In genomic region chr11:36011574-36011973, GRCh38 we compare ENCODE assay signal across 37 cellular contexts.
"Had no signal": no experiment of that assay in that cellular context is flagged by ENCODE, and none has a peak within 500 bp of the region (broad histone marks: within the 10 kb centered on the region; RNA-seq: fewer than 3 reads in every experiment).

No MANE protein-coding gene starts in this region.

- H3K4me3 ChIP-seq: adrenal gland, esophagus muscularis mucosa, gastrocnemius medialis, heart left ventricle had no signal

- H3K27ac ChIP-seq: esophagus muscularis mucosa, foreskin keratinocyte, gastrocnemius medialis, WERI-Rb-1 had no signal

- FAIRE-seq: bronchial epithelial cell, colon had no signal

- H3K36me3 ChIP-seq: adrenal gland, esophagus muscularis mucosa, gastrocnemius medialis, heart left ventricle, WERI-Rb-1 had no signal

- ATAC-seq: activated CD4-positive, CD25-positive, alpha-beta regulatory T cell treated with anti-CD3 and anti-CD28 coated beads, Interleukin-2, amount 50 U/mL, for 24 hours; activated CD8-positive, alpha-beta memory T cell treated with anti-CD3 and anti-CD28 coated beads, Interleukin-2, amount 10 ng/mL, durations not matched to agents 7 days and 5 days; activated CD8-positive, alpha-beta T cell treated with anti-CD3 and anti-CD28 coated beads, Interleukin-2, amount 10 ng/mL, durations not matched to agents 7 days and 5 days; activated naive CD8-positive, alpha-beta T cell treated with anti-CD3 and anti-CD28 coated beads, Interleukin-2, amount 50 U/mL, for 24 hours; effector memory CD8-positive, alpha-beta T cell; foreskin keratinocyte; gastrocnemius medialis; heart left ventricle; T-helper 17 cell had no signal

- H3K4me3 Mint-ChIP-seq: activated B cell treated with CpG ODN at 0.5 μM for 24 hours; activated CD4-positive, alpha-beta memory T cell treated with anti-CD3 and anti-CD28 coated beads for 36 hours; activated CD8-positive, alpha-beta memory T cell treated with anti-CD3 and anti-CD28 coated beads, Interleukin-2, amount 10 ng/mL, durations not matched to agents 7 days and 5 days; activated CD8-positive, alpha-beta T cell treated with anti-CD3 and anti-CD28 coated beads, Interleukin-2, amount 10 ng/mL, durations not matched to agents 7 days and 5 days; activated naive CD4-positive, alpha-beta T cell treated with anti-CD3 and anti-CD28 coated beads for 36 hours; activated naive CD4-positive, alpha-beta T cell treated with anti-CD3 and anti-CD28 coated beads, Interleukin-2, amount 50 U/mL, for 24 hours; activated naive CD8-positive, alpha-beta T cell treated with anti-CD3 and anti-CD28 coated beads for 36 hours; activated naive CD8-positive, alpha-beta T cell treated with anti-CD3 and anti-CD28 coated beads, Interleukin-2, amount 50 U/mL, for 24 hours; activated T-helper 1 cell treated with anti-CD3 and anti-CD28 coated beads, Interleukin-12 subunit alpha, Interleukin-12 subunit beta, Interleukin-2, Interleukin-4 antibody, amounts not matched to agents 30 ng/mL and 10 ng/mL and 1 ng/mL, durations not matched to agents 14 hours and 24 hours and 36 hours; brain; central memory CD8-positive, alpha-beta T cell; effector memory CD8-positive, alpha-beta T cell; T-helper 17 cell; T-helper 2 cell treated with Interferon-gamma antibody and Interleukin-4, amounts not matched to agents 5 μg/mL and 100 μg/mL, for 36 hours had no signal

- DNase-seq: activated B cell treated with CpG ODN at 0.5 μM for 24 hours; activated CD4-positive, alpha-beta memory T cell treated with anti-CD3 and anti-CD28 coated beads for 36 hours; activated CD4-positive, alpha-beta T cell treated with anti-CD3 and anti-CD28 coated beads for 48 hours; activated CD8-positive, alpha-beta memory T cell treated with anti-CD3 and anti-CD28 coated beads, Interleukin-2, amount 10 ng/mL, durations not matched to agents 7 days and 5 days; activated CD8-positive, alpha-beta memory T cell treated with anti-CD3 and anti-CD28 coated beads, Interleukin-2, amount 50 U/mL, for 4 hours; activated CD8-positive, alpha-beta T cell treated with anti-CD3 and anti-CD28 coated beads, Interleukin-2, amount 10 ng/mL, durations not matched to agents 7 days and 5 days; activated effector memory CD4-positive, alpha-beta T cell treated with anti-CD3 and anti-CD28 coated beads, Interleukin-2, amount 50 U/mL, for 16 hours; activated naive CD4-positive, alpha-beta T cell treated with anti-CD3 and anti-CD28 coated beads for 36 hours; activated naive CD8-positive, alpha-beta T cell treated with anti-CD3 and anti-CD28 coated beads for 36 hours; activated naive CD8-positive, alpha-beta T cell treated with anti-CD3 and anti-CD28 coated beads, Interleukin-2, amount 50 U/mL, for 24 hours; activated T-cell treated with anti-CD3 and anti-CD28 coated beads, Interleukin-2, amount 50 U/mL, for 1 hour; activated T-cell treated with anti-CD3 and anti-CD28 coated beads, Interleukin-2, amount 50 U/mL, for 48 hours; adrenal gland; amygdala; aorta; cortex of kidney; dermis blood vessel endothelial cell; effector CD4-positive, alpha-beta T cell; effector memory CD8-positive, alpha-beta T cell; foreskin keratinocyte; gastrocnemius medialis; glutamatergic neuron; heart left ventricle; T-helper 1 cell; T-helper 17 cell; T1000; WERI-Rb-1 had no signal

- H3K27me3 ChIP-seq: adrenal gland, esophagus muscularis mucosa, foreskin keratinocyte, gastrocnemius medialis, heart left ventricle had no signal

- H3K36me3 Mint-ChIP-seq: activated CD4-positive, alpha-beta memory T cell treated with anti-CD3 and anti-CD28 coated beads for 36 hours; activated CD8-positive, alpha-beta memory T cell treated with anti-CD3 and anti-CD28 coated beads, Interleukin-2, amount 10 ng/mL, durations not matched to agents 7 days and 5 days; activated naive CD4-positive, alpha-beta T cell treated with anti-CD3 and anti-CD28 coated beads, Interleukin-2, amount 50 U/mL, for 24 hours; activated naive CD8-positive, alpha-beta T cell treated with anti-CD3 and anti-CD28 coated beads for 36 hours had no signal

- H3K27ac Mint-ChIP-seq: activated B cell treated with CpG ODN at 0.5 μM for 24 hours; activated CD4-positive, alpha-beta memory T cell treated with anti-CD3 and anti-CD28 coated beads for 36 hours; activated CD8-positive, alpha-beta memory T cell treated with anti-CD3 and anti-CD28 coated beads, Interleukin-2, amount 10 ng/mL, durations not matched to agents 7 days and 5 days; activated CD8-positive, alpha-beta T cell treated with anti-CD3 and anti-CD28 coated beads, Interleukin-2, amount 10 ng/mL, durations not matched to agents 7 days and 5 days; activated naive CD4-positive, alpha-beta T cell treated with anti-CD3 and anti-CD28 coated beads for 36 hours; activated naive CD4-positive, alpha-beta T cell treated with anti-CD3 and anti-CD28 coated beads, Interleukin-2, amount 50 U/mL, for 24 hours; activated naive CD8-positive, alpha-beta T cell treated with anti-CD3 and anti-CD28 coated beads for 36 hours; activated naive CD8-positive, alpha-beta T cell treated with anti-CD3 and anti-CD28 coated beads, Interleukin-2, amount 50 U/mL, for 24 hours; activated T-helper 1 cell treated with anti-CD3 and anti-CD28 coated beads, Interleukin-12 subunit alpha, Interleukin-12 subunit beta, Interleukin-2, Interleukin-4 antibody, amounts not matched to agents 30 ng/mL and 10 ng/mL and 1 ng/mL, durations not matched to agents 14 hours and 24 hours and 36 hours; activated T-helper 2 cell treated with anti-CD3 and anti-CD28 coated beads, Interferon-gamma antibody, Interleukin-2, Interleukin-4, amounts not matched to agents 10 μg/mL and 5 μg/mL and 100 μg/mL, durations not matched to agents 14 hours and 24 hours and 36 hours; effector memory CD8-positive, alpha-beta T cell; T-helper 17 cell; T-helper 2 cell treated with Interferon-gamma antibody and Interleukin-4, amounts not matched to agents 5 μg/mL and 100 μg/mL, for 36 hours had no signal

- H3K4me1 Mint-ChIP-seq: activated B cell treated with CpG ODN at 0.5 μM for 24 hours; activated CD8-positive, alpha-beta memory T cell treated with anti-CD3 and anti-CD28 coated beads, Interleukin-2, amount 10 ng/mL, durations not matched to agents 7 days and 5 days; activated naive CD4-positive, alpha-beta T cell treated with anti-CD3 and anti-CD28 coated beads, Interleukin-2, amount 50 U/mL, for 24 hours; activated naive CD8-positive, alpha-beta T cell treated with anti-CD3 and anti-CD28 coated beads for 36 hours; activated naive CD8-positive, alpha-beta T cell treated with anti-CD3 and anti-CD28 coated beads, Interleukin-2, amount 50 U/mL, for 24 hours; central memory CD8-positive, alpha-beta T cell; T-helper 17 cell had no signal

- H3K9me3 Mint-ChIP-seq: activated B cell treated with CpG ODN at 0.5 μM for 24 hours; activated CD4-positive, alpha-beta memory T cell treated with anti-CD3 and anti-CD28 coated beads for 36 hours; activated naive CD4-positive, alpha-beta T cell treated with anti-CD3 and anti-CD28 coated beads for 36 hours; activated naive CD4-positive, alpha-beta T cell treated with anti-CD3 and anti-CD28 coated beads, Interleukin-2, amount 50 U/mL, for 24 hours; activated naive CD8-positive, alpha-beta T cell treated with anti-CD3 and anti-CD28 coated beads for 36 hours; activated naive CD8-positive, alpha-beta T cell treated with anti-CD3 and anti-CD28 coated beads, Interleukin-2, amount 50 U/mL, for 24 hours; activated T-helper 1 cell treated with anti-CD3 and anti-CD28 coated beads, Interleukin-12 subunit alpha, Interleukin-12 subunit beta, Interleukin-2, Interleukin-4 antibody, amounts not matched to agents 30 ng/mL and 10 ng/mL and 1 ng/mL, durations not matched to agents 14 hours and 24 hours and 36 hours; activated T-helper 2 cell treated with anti-CD3 and anti-CD28 coated beads, Interferon-gamma antibody, Interleukin-2, Interleukin-4, amounts not matched to agents 10 μg/mL and 5 μg/mL and 100 μg/mL, durations not matched to agents 14 hours and 24 hours and 36 hours; central memory CD8-positive, alpha-beta T cell; effector memory CD8-positive, alpha-beta T cell; T-helper 2 cell treated with Interferon-gamma antibody and Interleukin-4, amounts not matched to agents 5 μg/mL and 100 μg/mL, for 36 hours had no signal

- H3K27me3 Mint-ChIP-seq: activated naive CD8-positive, alpha-beta T cell treated with anti-CD3 and anti-CD28 coated beads, Interleukin-2, amount 50 U/mL, for 24 hours; brain had no signal

- H3K9me3 ChIP-seq: adrenal gland, esophagus muscularis mucosa, gastrocnemius medialis, heart left ventricle had no signal
